Comparison of ENCODE assay signal across 8 cellular contexts in the genomic region with DNA sequence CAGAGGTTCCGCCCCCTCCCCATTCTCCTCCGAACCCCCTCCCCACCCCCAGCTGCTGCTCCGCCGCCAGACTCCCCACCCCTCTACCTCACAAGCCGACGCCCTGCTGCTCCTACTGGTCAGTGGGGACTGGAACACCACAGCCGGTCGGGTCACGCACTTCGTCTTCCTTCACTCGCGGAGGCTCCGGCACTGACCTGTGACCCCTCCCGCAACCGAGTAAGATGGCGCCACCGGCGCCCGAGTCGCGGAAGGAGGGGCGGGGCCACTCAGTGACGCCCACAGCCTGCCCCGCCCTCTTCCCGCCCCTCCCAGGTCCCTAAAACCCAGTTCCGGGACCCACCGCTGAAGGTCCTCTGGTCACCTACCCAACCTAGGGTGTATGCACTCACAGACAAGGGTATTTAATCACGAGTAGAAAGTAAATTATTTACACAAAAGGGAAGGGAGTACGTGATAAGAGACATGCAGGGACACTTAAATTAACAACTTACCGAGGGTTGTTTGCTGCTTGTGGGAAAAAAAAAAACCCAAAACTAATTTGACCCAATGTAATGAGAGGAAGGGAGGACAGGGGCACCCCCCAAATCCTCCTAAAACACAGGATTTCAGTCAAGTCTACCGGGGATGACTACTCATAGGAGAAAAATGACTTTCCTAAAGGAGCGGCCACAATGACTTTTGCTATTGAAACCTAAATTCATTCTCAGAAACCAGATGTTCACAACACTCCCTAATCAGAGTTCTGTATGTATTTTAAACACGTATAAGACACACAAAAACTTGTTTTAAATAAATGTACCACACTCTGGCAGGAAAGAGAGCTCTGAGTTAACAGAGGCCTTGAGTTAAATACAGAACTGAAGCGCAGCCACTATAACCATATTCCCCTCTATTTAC. TPM values are rescaled to one million over a fixed set of nuclear protein-coding genes. Genes with fewer than 3 reads are reported as not detected.
A peak's percentile ranks its signal among the peaks of the same experiment; 100 is the strongest.
DNase-seq lines count a peak whose midpoint lies in the region; ATAC-seq and TF ChIP-seq lines count a peak whose summit lies in the region.

A gene with protein sequence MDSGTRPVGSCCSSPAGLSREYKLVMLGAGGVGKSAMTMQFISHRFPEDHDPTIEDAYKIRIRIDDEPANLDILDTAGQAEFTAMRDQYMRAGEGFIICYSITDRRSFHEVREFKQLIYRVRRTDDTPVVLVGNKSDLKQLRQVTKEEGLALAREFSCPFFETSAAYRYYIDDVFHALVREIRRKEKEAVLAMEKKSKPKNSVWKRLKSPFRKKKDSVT (minus strand): TSS at position 194 of the 900 bp plus-strand sequence. CDS start 588 bp downstream, outside the sequence.

- no peak for TF ChIP-seq RAD21 in neural cell (conservative IDR thresholded peaks at IDR 0.05)

- no peaks in the 10 kb centered on the region for H4K20me1 ChIP-seq in neural cell (ENCODE audit: insufficient read depth)

- H3K9me3 ChIP-seq in SJSA1 (replicated peaks) (no peaks in the 10 kb centered on the region), neural cell (ENCODE audit: low read length) (no peaks in the 10 kb centered on the region), stomach (no peaks in the 10 kb centered on the region)

- peaks cover 87% of the 10 kb centered on the region for H3K36me3 ChIP-seq in SJSA1
- H3K36me3 ChIP-seq in neural cell (ENCODE audit: insufficient read depth, low read length), result peaks cover 3% of the 10 kb centered on the region
- H3K36me3 ChIP-seq in stomach, result peaks cover 57 to 78% (median 77%) of the 10 kb centered on the region in 4 donors

- peak within 1 kb of the TSS; percentile 78 for H3K9ac ChIP-seq in neural cell (ENCODE audit: low read length)

- TF ChIP-seq POLR2A in stomach (IDR thresholded peaks at IDR 0.05), result no peak

- H3K4me3 ChIP-seq in SJSA1 (peak within 1 kb of the TSS; percentile 46), foreskin fibroblast (ENCODE audit: low read depth in 1 of 2, low read length in 2 of 2) (peak within 1 kb of the TSS; percentile 85 to 88), neural cell (ENCODE audit: low read length) (peak within 1 kb of the TSS; percentile 89), stomach (peak within 1 kb of the TSS; percentile 64 to 90 (median 86))

- intact Hi-C loops in stomach (cut with DNase I; ENCODE audit: low total_unique reads), result no loop called here

- H3K79me2 ChIP-seq in neural cell (replicated peaks; ENCODE audit: insufficient read depth, low read length), result peaks cover 22% of the 10 kb centered on the region

- peak within 1 kb of the TSS; percentile 45 for H2AFZ ChIP-seq in neural cell (ENCODE audit: low read depth, low read length)

- peak within 1 kb of the TSS; percentile 61 for H3K4me2 ChIP-seq in neural cell (ENCODE audit: low read length)

- peaks cover 22% of the 10 kb centered on the region for H3K4me1 ChIP-seq in SJSA1 (replicated peaks)
- H3K4me1 ChIP-seq in stomach, result peaks cover 4 to 47% (median 27%) of the 10 kb centered on the region in 4 donors

- ATAC-seq in GM21825 (IDR thresholded peaks at IDR 0.05; ENCODE audit: unreplicated experiment), result peak; percentile 84

- TF ChIP-seq EP300 in neural cell (conservative IDR thresholded peaks at IDR 0.05; ENCODE audit: poor library complexity, severe bottlenecking) (no peak), stomach (IDR thresholded peaks at IDR 0.05) (no peak)

- 2 to 10% (median 4%) methylated on average over 12 to 34 of the region's 34 CpGs for WGBS in stomach, 5 donors

- TF ChIP-seq CTCF in foreskin fibroblast (IDR thresholded peaks at IDR 0.05; ENCODE audit: low read depth, low read length) (no peak), neural cell (IDR thresholded peaks at IDR 0.05; ENCODE audit: poor library complexity, severe bottlenecking) (no peak), stomach (IDR thresholded peaks at IDR 0.05) (peak in 2 of 7 experiments; percentile 15 to 20)

- peak within 1 kb of the TSS; percentile 64 for H3K27ac ChIP-seq in SJSA1
- peak within 1 kb of the TSS; percentile 68 for H3K27ac ChIP-seq in neural cell (ENCODE audit: low read length)
- peak within 1 kb of the TSS; percentile 95 to 99 (median 98) for H3K27ac ChIP-seq in stomach

- DNase-seq in EH (ENCODE audit: low read depth), result peak; percentile 83
- peak; percentile 63 to 75 for DNase-seq in Kasumi-1 (lab: John Stamatoyannopoulos, UW)
- peak; percentile 86 to 89 for DNase-seq in SJSA1 (ENCODE audit: low read depth in 1 of 2, low spot score in 2 of 2)
- DNase-seq in activated gamma-delta T cell treated with Interleukin-2 at 50 U/mL for 16 hours, result peak; percentile 86
- peak; percentile 83 to 94 for DNase-seq in foreskin fibroblast
- peak; percentile 92 for DNase-seq in stomach

- H3K27me3 ChIP-seq in SJSA1 (replicated peaks) (no peaks in the 10 kb centered on the region), neural cell (ENCODE audit: insufficient read depth, low read depth, low read length) (no peaks in the 10 kb centered on the region), stomach (no peaks in the 10 kb centered on the region)

- H3K9me2 ChIP-seq in neural cell (ENCODE audit: insufficient read depth, low read length), result no peaks in the 10 kb centered on the region

- H3F3A ChIP-seq in neural cell (ENCODE audit: insufficient read depth, low read length, poor library complexity, severe bottlenecking), result no peaks in the 10 kb centered on the region

TF ChIP-seq in neural cell, 6 proteins besides CTCF, POLR2A, EP300 and RAD21:
- TF ChIP-seq POLR2AphosphoS5 (IDR thresholded peaks at IDR 0.05) (peak; percentile 82), REST (IDR thresholded peaks at IDR 0.05; ENCODE audit: borderline replicate concordance) (peak; percentile 33), EZH2 (IDR thresholded peaks at IDR 0.05; ENCODE audit: borderline replicate concordance, insufficient read depth, low read length, poor library complexity, severe bottlenecking) (no peak)

RNA-seq across cellular contexts. Expression of the gene that starts here (rescaled TPM):
- 47.4 and 73.8 TPM in 2 replicates for total RNA-seq in SJSA1 (2014; rRNA removed; shearing (Covaris generic))
- 78.1 and 83.5 TPM in 2 replicates for polyA plus RNA-seq in neural cell
- polyA minus RNA-seq in neural cell, result 84.2 and 101 TPM in 2 replicates
- total RNA-seq in stomach, result 100 to 1,000 TPM in 1 of 5 donors, 10 to 100 TPM in 3, not detected in 1; 23.9 to 108 (median 48.2) TPM
- 10 to 100 TPM; 13.1 to 14.1 (median 13.8) TPM for polyA plus RNA-seq in stomach

Comparison
In these comparisons a context has a peak if more than half of its experiments do, and no peak if none do; other contexts are left out.
1. Peak in every context shown above with its lines: DNase-seq, ATAC-seq, H3K4me3 ChIP-seq and H3K27ac ChIP-seq.